13 cellular contexts compared by ENCODE assay signal in the genomic region with DNA sequence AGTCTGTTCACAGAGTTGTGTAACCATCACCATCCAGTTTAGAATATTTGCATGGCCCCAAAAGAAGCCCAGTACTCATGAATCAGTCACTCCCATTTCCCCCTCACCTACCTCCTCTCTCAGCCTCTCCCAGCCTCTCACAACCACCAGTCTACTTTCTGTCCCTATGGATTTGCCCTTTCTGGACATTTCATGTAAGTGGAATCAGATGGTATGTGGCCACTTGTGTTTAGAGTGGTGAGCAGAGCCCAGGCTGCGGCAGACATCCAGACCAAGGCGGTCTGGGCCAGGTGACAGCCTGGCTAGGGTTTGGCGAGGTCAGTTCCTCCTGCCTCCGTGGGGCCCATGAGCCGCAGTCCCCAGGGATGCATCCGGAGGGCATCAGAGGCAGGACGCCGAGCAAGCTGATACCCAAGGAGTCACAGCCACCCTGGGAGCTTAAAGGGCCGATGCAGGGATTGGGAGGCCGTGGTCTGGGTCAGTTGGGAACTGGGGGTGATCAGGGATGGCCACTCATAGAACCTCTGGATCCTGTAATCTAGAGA. TPM values are rescaled to one million over a fixed set of nuclear protein-coding genes. Genes with fewer than 3 reads are reported as not detected.
A peak's percentile ranks its signal among the peaks of the same experiment; 100 is the strongest.
DNase-seq lines count a peak whose midpoint lies in the region; ATAC-seq and TF ChIP-seq lines count a peak whose summit lies in the region.
"Had no signal": no experiment of that assay in that cellular context is flagged by ENCODE, and none has a peak within 500 bp of the region (broad histone marks: within the 10 kb centered on the region; RNA-seq: fewer than 3 reads in every experiment).

No MANE protein-coding gene starts in this region.

- H3K4me1 ChIP-seq in lower lobe of right lung = peaks cover 32% of the 10 kb centered on the region
- H3K4me1 ChIP-seq: colonic mucosa had no signal

- no peaks in the 10 kb centered on the region for H3K27me3 Mint-ChIP-seq in stimulated activated naive CD8-positive, alpha-beta T cell treated with anti-CD3 and anti-CD28 coated beads, Interleukin-15, Interleukin-2, amounts not matched to agents 100 ng/mL and 50 ng/mL, for 24 hours
- H3K27me3 Mint-ChIP-seq in activated naive CD8-positive, alpha-beta T cell = no peaks in the 10 kb centered on the region

- H3K9me3 ChIP-seq in lower lobe of right lung = no peaks in the 10 kb centered on the region
- H3K9me3 ChIP-seq: colonic mucosa had no signal

- no peak for TF ChIP-seq CTCF in lower lobe of right lung (IDR thresholded peaks at IDR 0.05)
- no peak for TF ChIP-seq CTCF in lower leg skin (IDR thresholded peaks at IDR 0.05)
- TF ChIP-seq CTCF in GM20000 (IDR thresholded peaks at IDR 0.05; ENCODE audit: extremely low read depth, missing control alignments) = no peak

- no peak for TF ChIP-seq POLR2A in lower leg skin (IDR thresholded peaks at IDR 0.05)

- H3K36me3 ChIP-seq in lower lobe of right lung = no peaks in the 10 kb centered on the region
- H3K36me3 ChIP-seq: colonic mucosa had no signal

- peak overlapping the region; percentile 43 for H3K27ac ChIP-seq in lower lobe of right lung
- H3K27ac ChIP-seq: colonic mucosa, VCaP had no signal

- WGBS in lower leg skin, 2 donors = 72 to 80% methylated on average over 6 to 10 of the region's 10 CpGs

- DNase-seq in stimulated activated naive CD8-positive, alpha-beta T cell treated with anti-CD3 and anti-CD28 coated beads, Interleukin-15, Interleukin-2, amounts not matched to agents 100 U/mL and 50 U/mL, for 24 hours = no peak
- DNase-seq in lower lobe of right lung = no peak
- DNase-seq in lower leg skin (ENCODE audit: low spot score in 2 of 2) = no peak
- no peak for DNase-seq in GM20000 (ENCODE audit: low spot score)
- no peak for DNase-seq in OCI-M1 (lab: John Stamatoyannopoulos, UW)
- DNase-seq: colonic mucosa; stimulated activated naive B cell treated with anti-CD40 and anti-IgM and Interleukin-4, amounts not matched to agents 10 μg/mL and 1 μg/mL and 100 μg/mL, for 72 hours had no signal

- peaks cover 50% of the 10 kb centered on the region for H3K4me1 Mint-ChIP-seq in stimulated activated naive CD8-positive, alpha-beta T cell treated with anti-CD3 and anti-CD28 coated beads, Interleukin-15, Interleukin-2, amounts not matched to agents 100 ng/mL and 50 ng/mL, for 24 hours (ENCODE audit: low read depth)
- H3K4me1 Mint-ChIP-seq in activated naive CD8-positive, alpha-beta T cell (ENCODE audit: low read depth) = peaks cover 40% of the 10 kb centered on the region

- H3K9me3 Mint-ChIP-seq in stimulated activated naive CD8-positive, alpha-beta T cell treated with anti-CD3 and anti-CD28 coated beads, Interleukin-15, Interleukin-2, amounts not matched to agents 100 ng/mL and 50 ng/mL, for 24 hours = no peaks in the 10 kb centered on the region
- no peaks in the 10 kb centered on the region for H3K9me3 Mint-ChIP-seq in activated naive CD8-positive, alpha-beta T cell (ENCODE audit: low read depth)
- H3K9me3 Mint-ChIP-seq: stimulated activated naive B cell treated with anti-CD40 and anti-IgM and Interleukin-4, amounts not matched to agents 10 μg/mL and 1 μg/mL and 100 μg/mL, for 72 hours had no signal

- ATAC-seq in stimulated activated naive CD8-positive, alpha-beta T cell treated with anti-CD3 and anti-CD28 coated beads, Interleukin-15, Interleukin-2, amounts not matched to agents 100 U/mL and 50 U/mL, for 24 hours = no peak
- ATAC-seq in lower lobe of right lung = no peak
- no peak for ATAC-seq in GM21825 (IDR thresholded peaks at IDR 0.05; ENCODE audit: unreplicated experiment)

- intact Hi-C loops in lower lobe of right lung (cut with DNase I) = no loop called here
- intact Hi-C loops in lower leg skin (cut with DNase I; ENCODE audit: low total_unique reads) = no loop called here

- peak overlapping the region; percentile 59 for H3K4me3 Mint-ChIP-seq in stimulated activated naive CD8-positive, alpha-beta T cell treated with anti-CD3 and anti-CD28 coated beads, Interleukin-15, Interleukin-2, amounts not matched to agents 100 ng/mL and 50 ng/mL, for 24 hours
- peak overlapping the region; percentile 48 for H3K4me3 Mint-ChIP-seq in activated naive CD8-positive, alpha-beta T cell
- H3K4me3 Mint-ChIP-seq: B cell; stimulated activated naive B cell treated with anti-CD40 and anti-IgM and Interleukin-4, amounts not matched to agents 10 μg/mL and 1 μg/mL and 100 μg/mL, for 72 hours had no signal

- no peaks in the 10 kb centered on the region for H3K36me3 Mint-ChIP-seq in stimulated activated naive CD8-positive, alpha-beta T cell treated with anti-CD3 and anti-CD28 coated beads, Interleukin-15, Interleukin-2, amounts not matched to agents 100 ng/mL and 50 ng/mL, for 24 hours (ENCODE audit: low read depth)
- H3K36me3 Mint-ChIP-seq in activated naive CD8-positive, alpha-beta T cell = no peaks in the 10 kb centered on the region
- H3K36me3 Mint-ChIP-seq: stimulated activated naive B cell treated with anti-CD40 and anti-IgM and Interleukin-4, amounts not matched to agents 10 μg/mL and 1 μg/mL and 100 μg/mL, for 72 hours had no signal

- H3K27ac Mint-ChIP-seq in stimulated activated naive CD8-positive, alpha-beta T cell treated with anti-CD3 and anti-CD28 coated beads, Interleukin-15, Interleukin-2, amounts not matched to agents 100 ng/mL and 50 ng/mL, for 24 hours = peak overlapping the region; percentile 69
- H3K27ac Mint-ChIP-seq in activated naive CD8-positive, alpha-beta T cell = peak overlapping the region; percentile 78
- H3K27ac Mint-ChIP-seq: B cell had no signal

- H3K4me3 ChIP-seq in lower lobe of right lung = no peak overlapping the region
- H3K4me3 ChIP-seq in lower leg skin (ENCODE audit: low read depth, poor library complexity, severe bottlenecking) = no peak overlapping the region
- H3K4me3 ChIP-seq: colonic mucosa had no signal

- no peaks in the 10 kb centered on the region for H3K27me3 ChIP-seq in lower lobe of right lung (ENCODE audit: low read depth)
- H3K27me3 ChIP-seq: colonic mucosa had no signal

RNA-seq across cellular contexts. Expression of a gene that starts 53.3 kb away (rescaled TPM):
- total RNA-seq in lower lobe of right lung (213 TPM), lower leg skin (100 to 1,000 TPM in 2 of 4 donors, 10 to 100 TPM in 2; 94.9 to 170 (median 117) TPM)
- total RNA-seq: B cell, fibroblast of villous mesenchyme had no signal
